7 cellular contexts compared by ENCODE assay signal in the genomic region with DNA sequence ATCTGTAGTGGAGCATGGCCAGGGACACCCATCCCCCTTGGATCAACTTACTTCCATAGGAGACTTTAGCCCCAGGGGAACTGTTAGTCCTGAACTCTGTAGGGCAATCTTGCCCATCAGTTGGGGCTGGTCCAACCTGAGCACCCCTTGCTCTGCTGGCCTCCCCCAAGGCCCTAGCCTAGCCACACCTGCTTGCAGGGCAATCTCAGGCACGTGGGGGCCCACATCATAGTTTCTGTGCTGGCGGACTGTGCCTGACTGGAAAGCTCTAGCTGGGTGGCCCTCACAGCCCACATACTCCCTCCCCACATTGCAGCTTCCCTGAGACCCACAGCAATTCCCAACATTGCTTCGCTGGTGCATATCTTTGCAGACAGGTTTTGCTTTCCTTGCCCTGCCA. TPM values are rescaled to one million over a fixed set of nuclear protein-coding genes. Genes with fewer than 3 reads are reported as not detected.
"Had no signal": no experiment of that assay in that cellular context is flagged by ENCODE, and none has a peak within 500 bp of the region (broad histone marks: within the 10 kb centered on the region; RNA-seq: fewer than 3 reads in every experiment).

No MANE protein-coding gene starts in this region.

- H2AFZ ChIP-seq: GM23338 had no signal

- H3K4me2 ChIP-seq: GM23338 had no signal

- H3K4me3 ChIP-seq: GM23338, K562 had no signal

- FAIRE-seq: HTR-8/SVneo, K562 had no signal

- DNase-seq: HCEC 1CT, IMR-90 had no signal

RNA-seq across cellular contexts. Expression of a gene that starts 6.6 kb away (rescaled TPM):
- total RNA-seq: H9, HT-29 had no signal
